Comparison of ENCODE assay signal across 18 cellular contexts in genomic region chr10:28202941-28203352, GRCh38.
DNase-seq lines count a peak whose midpoint lies in the region; ATAC-seq, FAIRE-seq and TF ChIP-seq lines count a peak whose summit lies in the region.
"Had no signal": no experiment of that assay in that cellular context is flagged by ENCODE, and none has a peak within 500 bp of the region (broad histone marks: within the 10 kb centered on the region; RNA-seq: fewer than 3 reads in every experiment).

No MANE protein-coding gene starts in this region.

- no peak for DNase-seq in H54 (ENCODE audit: insufficient read length, low spot score)
- DNase-seq in coronary artery (ENCODE audit: low spot score) = peak; percentile 78
- peak in 1 of 2 donors; percentile 37 for DNase-seq in left lung
- peak; percentile 16 to 41 for DNase-seq in thyroid gland
- DNase-seq in epidermal melanocyte (ENCODE audit: insufficient read length, low spot score) = no peak
- DNase-seq in NCI-H2107 (lab: John Stamatoyannopoulos, UW) = no peak
- DNase-seq: activated CD4-positive, alpha-beta T cell treated with anti-CD3 and anti-CD28 coated beads, Interleukin-2, amount 50 U/mL, for 48 hours; activated T-cell treated with anti-CD3 and anti-CD28 coated beads, Interleukin-2, amount 50 U/mL, for 4 hours; effector memory CD4-positive, alpha-beta T cell; immature natural killer cell; NCI-H1694 treated with DMSO at 0.1 percent for 48 hours; SK-N-SH; stimulated activated naive CD8-positive, alpha-beta T cell treated with anti-CD3 and anti-CD28 coated beads, Interleukin-15, Interleukin-2, amounts not matched to agents 100 U/mL and 50 U/mL, for 24 hours had no signal

- H3K36me3 ChIP-seq in left lung (no peaks in the 10 kb centered on the region), thyroid gland (no peaks in the 10 kb centered on the region)
- H3K36me3 ChIP-seq: cardiac muscle cell had no signal

- 34 to 37% methylated on average over 5 of the region's 5 CpGs for WGBS in thyroid gland, 2 donors

- H3K4me3 ChIP-seq in coronary artery = peak overlapping the region; percentile 50
- H3K4me3 ChIP-seq in left lung = no peak overlapping the region
- no peak overlapping the region for H3K4me3 ChIP-seq in thyroid gland (replicated peaks in 1 of 3)
- H3K4me3 ChIP-seq: cardiac muscle cell had no signal

- H3K9me3 ChIP-seq in left lung = no peaks in the 10 kb centered on the region
- H3K9me3 ChIP-seq in thyroid gland = no peaks in the 10 kb centered on the region
- H3K9me3 ChIP-seq: SK-N-SH had no signal

- intact Hi-C loops in left lung (cut with DNase I) = no loop called here
- intact Hi-C loops in thyroid gland (cut with DNase I) = no loop called here

- TF ChIP-seq POLR2A in H54 (IDR thresholded peaks at IDR 0.05; ENCODE audit: low read depth, low read length) = no peak
- TF ChIP-seq POLR2A in thyroid gland (IDR thresholded peaks at IDR 0.05) = no peak

- H3K27me3 ChIP-seq in left lung (no peaks in the 10 kb centered on the region), thyroid gland (no peaks in the 10 kb centered on the region)
- H3K27me3 ChIP-seq: cardiac muscle cell had no signal

- ATAC-seq in left lung (peak; percentile 87), HG03045 (IDR thresholded peaks at IDR 0.05; ENCODE audit: unreplicated experiment) (no peak), HG02870 (IDR thresholded peaks at IDR 0.05; ENCODE audit: unreplicated experiment) (no peak)
- ATAC-seq: activated T-cell treated with anti-CD3 and anti-CD28 coated beads, Interleukin-2, amount 50 U/mL, for 4 hours; stimulated activated naive CD8-positive, alpha-beta T cell treated with anti-CD3 and anti-CD28 coated beads, Interleukin-15, Interleukin-2, amounts not matched to agents 100 U/mL and 50 U/mL, for 24 hours had no signal

- H3K4me1 ChIP-seq in left lung (no peaks in the 10 kb centered on the region), thyroid gland (no peaks in the 10 kb centered on the region)

- peak; percentile 48 for FAIRE-seq in H54 (lab: Jason Lieb, UNC)
- FAIRE-seq: D721Med, frontal cortex had no signal

- TF ChIP-seq CTCF in coronary artery (IDR thresholded peaks at IDR 0.05) (no peak), left lung (IDR thresholded peaks at IDR 0.05) (no peak), thyroid gland (IDR thresholded peaks at IDR 0.05) (no peak)

- peak overlapping the region; percentile 44 to 59 for H3K27ac ChIP-seq in coronary artery
- H3K27ac ChIP-seq in left lung = no peak overlapping the region
- no peak overlapping the region for H3K27ac ChIP-seq in thyroid gland
- H3K27ac ChIP-seq: cardiac muscle cell had no signal

Comparison
In these comparisons a context has a peak if more than half of its experiments do, and no peak if none do; other contexts are left out.
1. DNase-seq: peak in coronary artery (single experiment) and thyroid gland (2 of 2); none in H54 (single experiment), epidermal melanocyte (single experiment) and NCI-H2107 (single experiment).
2. H3K27ac ChIP-seq: peak in coronary artery (2 of 2); none in left lung (0 of 2) and thyroid gland (0 of 3).